19 cellular contexts compared by ENCODE assay signal in genomic region chr3:178275311-178275710, GRCh38.
"Had no signal": no experiment of that assay in that cellular context is flagged by ENCODE, and none has a peak within 500 bp of the region (broad histone marks: within the 10 kb centered on the region; RNA-seq: fewer than 3 reads in every experiment).

No MANE protein-coding gene starts in this region.

- ATAC-seq: activated CD4-positive, CD25-positive, alpha-beta regulatory T cell treated with anti-CD3 and anti-CD28 coated beads, Interleukin-2, amount 50 U/mL, for 24 hours; activated CD8-positive, alpha-beta T cell treated with anti-CD3 and anti-CD28 coated beads for 36 hours; activated T-cell treated with anti-CD3 and anti-CD28 coated beads, Interleukin-2, amount 50 U/mL, for 72 hours had no signal

- H3K27ac ChIP-seq: SJCRH30 had no signal

- H3K27me3 ChIP-seq: MG63, SJCRH30 had no signal

- H3K9me3 ChIP-seq: SJCRH30 had no signal

- DNase-seq: activated CD4-positive, alpha-beta T cell treated with anti-CD3 and anti-CD28 coated beads for 4 hours; activated CD8-positive, alpha-beta memory T cell treated with anti-CD3 and anti-CD28 coated beads, Interleukin-2, amount 50 U/mL, for 4 hours; activated CD8-positive, alpha-beta T cell treated with anti-CD3 and anti-CD28 coated beads for 36 hours; activated T-cell treated with anti-CD3 and anti-CD28 coated beads, Interleukin-2, amount 50 U/mL, for 72 hours; amygdala; cerebellar nuclear complex; IMR-90; Kasumi-1; KBM-7; MG63; MV-4-11; NCI-H1105; NCI-H1436; NCI-H1694 treated with DMSO at 0.1 percent for 48 hours; NCI-H2029 treated with DMSO at 0.1 percent for 48 hours; NCI-H446; NCI-H524; SJCRH30 had no signal

- H3K36me3 ChIP-seq: MG63, SJCRH30 had no signal

- H3K4me1 ChIP-seq: SJCRH30 had no signal

- H3K4me3 ChIP-seq: MG63, SJCRH30 had no signal
